Comparison of ENCODE assay signal across 1 cellular context in genomic region chr1:29650476-29650875, GRCh38.
TF ChIP-seq lines count a peak whose summit lies in the region.

No MANE protein-coding gene starts in this region.

TF ChIP-seq in IMR-90, 13 proteins besides CTCF, POLR2A, EP300 and RAD21 (continued from another document):
- TF ChIP-seq CEBPB (IDR thresholded peaks at IDR 0.05; ENCODE audit: low read depth, low read length) (no peak), ELK1 (IDR thresholded peaks at IDR 0.05; ENCODE audit: borderline replicate concordance, low read depth, low read length) (no peak), FOS (IDR thresholded peaks at IDR 0.05; ENCODE audit: low read depth, low read length) (no peak), MXI1 (IDR thresholded peaks at IDR 0.05; ENCODE audit: borderline replicate concordance, low read depth, low read length) (no peak), RFX5 (IDR thresholded peaks at IDR 0.05; ENCODE audit: low read depth, low read length) (no peak), RCOR1 (IDR thresholded peaks at IDR 0.05; ENCODE audit: insufficient replicate concordance, low read length) (no peak), MAFK (IDR thresholded peaks at IDR 0.05; ENCODE audit: low read depth, low read length) (no peak)
